9 cellular contexts compared by ENCODE assay signal in genomic region chr19:3368848-3369336, GRCh38. TPM values are rescaled to one million over a fixed set of nuclear protein-coding genes. Genes with fewer than 3 reads are reported as not detected.
DNase-seq lines count a peak whose midpoint lies in the region; ATAC-seq, FAIRE-seq and TF ChIP-seq lines count a peak whose summit lies in the region.
"Had no signal": no experiment of that assay in that cellular context is flagged by ENCODE, and none has a peak within 500 bp of the region (broad histone marks: within the 10 kb centered on the region; RNA-seq: fewer than 3 reads in every experiment).

No MANE protein-coding gene starts in this region.

- TF ChIP-seq CTCF in heart left ventricle (IDR thresholded peaks at IDR 0.05) (no peak), K562 (IDR thresholded peaks at IDR 0.05 in 2 of 3, conservative IDR thresholded peaks at IDR 0.05 in 1 of 3; ENCODE audit: insufficient read depth in 2 of 3, low read depth in 1 of 3, low read length in 3 of 3) (no peak), lower lobe of right lung (IDR thresholded peaks at IDR 0.05) (no peak)

- no peak for TF ChIP-seq RAD21 in K562 (CRISPR knock-in tag; conservative IDR thresholded peaks at IDR 0.05 in 1 of 2, IDR thresholded peaks at IDR 0.05 in 1 of 2)

- peaks cover 37% of the 10 kb centered on the region for H4K20me1 ChIP-seq in K562 (replicated peaks; ENCODE audit: control insufficient read depth, insufficient read depth, low read length)

- H3K9me1 ChIP-seq in K562 (ENCODE audit: control insufficient read depth, insufficient read depth, low read length) = peaks cover 3% of the 10 kb centered on the region

- peak; percentile 77 for FAIRE-seq in K562 (lab: Jason Lieb, UNC)
- FAIRE-seq: G401.6 had no signal

- no TSS peak for BruUV-seq in K562 (replicated peaks; lab: Mats Ljungman, UMichigan)

- POLR2A ChIA-PET in K562 (lab: Yijun Ruan, JAX) = interaction anchor here (1.0 kb wide), 1 partner anchor 9 kb away, joined by 5 read pairs; no protein-coding TSS in a partner anchor

- TF ChIP-seq POLR2A in heart left ventricle (IDR thresholded peaks at IDR 0.05) = no peak
- peak; percentile 61 for TF ChIP-seq POLR2A in K562 (conservative IDR thresholded peaks at IDR 0.05)

- no peaks in the 10 kb centered on the region for H3K9me3 ChIP-seq in heart left ventricle
- H3K9me3 ChIP-seq in K562 (replicated peaks; ENCODE audit: control insufficient read depth, insufficient read depth, low read depth, low read length) = no peaks in the 10 kb centered on the region
- H3K9me3 ChIP-seq in lower lobe of right lung = no peaks in the 10 kb centered on the region

- 37 to 48% (median 39%) methylated on average over 4 of the region's 4 CpGs for WGBS in heart left ventricle, 4 donors
- WGBS in K562 (ENCODE audit: insufficient coverage, low coverage, missing lambda C conversion rate) = 5% methylated on average over 3 of the region's 4 CpGs
- 26% methylated on average over 4 of the region's 4 CpGs for WGBS in urinary bladder

- H3K79me2 ChIP-seq in K562 (ENCODE audit: control insufficient read depth, insufficient read depth, low read length) = peaks cover 97% of the 10 kb centered on the region

- peaks cover 6 to 76% (median 39%) of the 10 kb centered on the region in 12 donors for H3K4me1 ChIP-seq in heart left ventricle
- peaks cover 59 to 86% of the 10 kb centered on the region in 2 experiments for H3K4me1 ChIP-seq in K562 (replicated peaks in 1 of 2; ENCODE audit: control insufficient read depth in 2 of 2, insufficient read depth in 2 of 2, low read length in 2 of 2)
- peaks cover 62% of the 10 kb centered on the region for H3K4me1 ChIP-seq in lower lobe of right lung
- no peaks in the 10 kb centered on the region for H3K4me1 ChIP-seq in urinary bladder (ENCODE audit: insufficient read depth)

- DNase-seq in heart left ventricle = no peak
- no peak for DNase-seq in left ventricle myocardium superior
- peak in 1 of 4 experiments; percentile 39 for DNase-seq in K562 (ENCODE audit: extremely low read depth in 1 of 4, low spot score in 3 of 4)
- DNase-seq in lower lobe of right lung = no peak
- no peak for DNase-seq in sciatic nerve (ENCODE audit: low spot score)

- peak overlapping the region; percentile 83 to 95 for H3K9ac ChIP-seq in K562 (ENCODE audit: insufficient read depth in 1 of 2, low read depth in 2 of 2, low read length in 2 of 2)

- no peak for ATAC-seq in heart left ventricle
- ATAC-seq in left ventricle myocardium superior = no peak
- no peak for ATAC-seq in K562
- ATAC-seq in lower lobe of right lung = no peak
- ATAC-seq in HG02981 (IDR thresholded peaks at IDR 0.05; ENCODE audit: unreplicated experiment) = no peak
- ATAC-seq in GM21737 (IDR thresholded peaks at IDR 0.05; ENCODE audit: unreplicated experiment) = no peak
- no peak for ATAC-seq in sciatic nerve

- peaks cover 0 to 4% (median 0%) of the 10 kb centered on the region in 9 donors for H3K36me3 ChIP-seq in heart left ventricle
- peaks cover 42% of the 10 kb centered on the region; the same call in 2 of the 3 replicates for H3K36me3 ChIP-seq in K562 (ENCODE audit: control insufficient read depth, insufficient read depth, low read length)
- peaks cover 3% of the 10 kb centered on the region for H3K36me3 ChIP-seq in lower lobe of right lung
- H3K36me3 ChIP-seq in urinary bladder (ENCODE audit: insufficient read depth) = no peaks in the 10 kb centered on the region

- in situ Hi-C loops in K562 (cut with MboI) = no loop called here

- H3K27me3 ChIP-seq in heart left ventricle = no peaks in the 10 kb centered on the region
- no peaks in the 10 kb centered on the region; a peak in 1 of 5 replicates for H3K27me3 ChIP-seq in K562 (ENCODE audit: control insufficient read depth in 2 of 2, insufficient read depth in 2 of 2, low read length in 2 of 2)
- no peaks in the 10 kb centered on the region for H3K27me3 ChIP-seq in lower lobe of right lung (ENCODE audit: low read depth)

- intact Hi-C loops in heart left ventricle (cut with DNase I) (loop anchor here in 3 of 10 donors (5.0 kb wide), 2 partner anchors 33 to 38 kb away; no protein-coding TSS in a partner anchor), left ventricle myocardium superior (cut with micrococcal nuclease) (loop anchor here (10.0 kb wide), 1 partner anchor 56 kb away; no protein-coding TSS in a partner anchor), K562 (cut with micrococcal nuclease) (no loop called here), lower lobe of right lung (cut with DNase I) (no loop called here), sciatic nerve (cut with DNase I) (no loop called here)

- peak overlapping the region; percentile 94 to 100 (median 97) for H3K27ac ChIP-seq in heart left ventricle
- peak overlapping the region; percentile 97 for H3K27ac ChIP-seq in K562 (ENCODE audit: extremely low read depth, low read depth, low read length)
- H3K27ac ChIP-seq in lower lobe of right lung = peak overlapping the region; percentile 91
- peak overlapping the region; percentile 76 for H3K27ac ChIP-seq in urinary bladder (ENCODE audit: low read depth)

- CTCF ChIA-PET in K562 (lab: Yijun Ruan, JAX; ENCODE audit: low intra/inter-chr PET ratio) = no interaction called here

- H3K4me3 ChIP-seq in heart left ventricle (peak overlapping the region; percentile 75 to 97 (median 82)), K562 (peak overlapping the region; percentile 73), lower lobe of right lung (peak overlapping the region; percentile 76), urinary bladder (ENCODE audit: low read depth, low read length) (peak overlapping the region; percentile 89)

- TF ChIP-seq EP300 in K562 (IDR thresholded peaks at IDR 0.05; ENCODE audit: low read length) = no peak

- peak overlapping the region; percentile 91 for H3K4me2 ChIP-seq in K562 (ENCODE audit: insufficient read depth, low read length)

- H2AFZ ChIP-seq in K562 (ENCODE audit: low read depth, low read length) = no peak overlapping the region

TF ChIP-seq in K562, 482 proteins besides CTCF, POLR2A, EP300 and RAD21 (continues in another document):
- TF ChIP-seq AFF4 (CRISPR knock-in tag; IDR thresholded peaks at IDR 0.05) (no peak), HDAC2 (IDR thresholded peaks at IDR 0.05) (peak; percentile 56; the same call in 1 of the 2 replicates), NCOR1 (IDR thresholded peaks at IDR 0.05) (0 out of 2 replicates have a peak, but pooled peaks have one; percentile 17), SUPT5H (IDR thresholded peaks at IDR 0.05) (peak; percentile 70; the same call in 1 of the 2 replicates), ZNF445 (CRISPR knock-in tag; IDR thresholded peaks at IDR 0.05; ENCODE audit: low read depth) (no peak), SNIP1 (IDR thresholded peaks at IDR 0.05; ENCODE audit: low read depth) (0 out of 2 replicates have a peak, but pooled peaks have one; percentile 7)

RNA-seq across cellular contexts. Expression of gene NFIC, which starts 2.5 kb away (rescaled TPM):
- total RNA-seq in heart left ventricle = 100 to 1,000 TPM; 107 to 267 (median 155) TPM
- polyA plus RNA-seq in heart left ventricle = 100 to 1,000 TPM; 159 to 192 TPM
- 178 TPM for total RNA-seq in left ventricle myocardium superior
- 66.4 and 156 TPM in 2 replicates for total RNA-seq in K562 (2011; cell fraction: chromatin; rRNA removed; ENCODE audit: low replicate concordance)
- total RNA-seq in K562 (2011; cell fraction: nucleolus; rRNA removed) = 56.2 and 56.5 TPM in 2 replicates
- 46.9 and 54.0 TPM in 2 replicates for total RNA-seq in K562 (2011; cell fraction: nucleoplasm; rRNA removed)
- total RNA-seq in K562 (2014; rRNA removed) = 14.1 and 15.7 TPM in 2 replicates
- total RNA-seq in K562 (2014; rRNA removed; fragmentation: Illumina TruSeq; extraction: Trizol) = 3.0 and 3.7 TPM in 2 replicates
- 6.9 and 8.4 TPM in 2 replicates for total RNA-seq in K562 (2015; rRNA removed; fragmentation: Illumina TruSeq; extraction: Trizol)
- total RNA-seq in K562 (2021) = 57.3 and 62.1 TPM in 2 replicates
- polyA plus RNA-seq in K562 (2011; rRNA removed) = 2.0 and 2.9 TPM in 2 replicates
- polyA plus RNA-seq in K562 (2011; cell fraction: cytosol; rRNA removed) = 1.8 and 2.6 TPM in 2 replicates
- polyA plus RNA-seq in K562 (2011; cell fraction: nucleus; rRNA removed) = 13.2 and 19.2 TPM in 2 replicates
- polyA plus RNA-seq in K562 (2012) = 20.3 and 20.4 TPM in 2 replicates
- 17.2 and 26.2 TPM in 2 replicates for polyA plus RNA-seq in K562 (2014; fragmentation: Illumina TruSeq; extraction: Trizol)
- polyA plus RNA-seq in K562 (2014; fragmentation: Nextera tagmentation; extraction: Ambion mirVana) = under 1 TPM; 0.71 to 0.99 TPM
- polyA plus RNA-seq in K562 (2014; rRNA removed) = 14.1 and 15.9 TPM in 2 replicates
- polyA minus RNA-seq in K562 (2011; rRNA and poly(A)+ RNA removed) = 4.0 and 4.7 TPM in 2 replicates
- 14.5 and 19.9 TPM in 2 replicates for polyA minus RNA-seq in K562 (2011; cell fraction: cytosol; rRNA and poly(A)+ RNA removed)
- polyA minus RNA-seq in K562 (2011; cell fraction: nucleus; rRNA and poly(A)+ RNA removed) = 16.6 and 19.5 TPM in 2 replicates
- 132 TPM for total RNA-seq in lower lobe of right lung
- total RNA-seq in urinary bladder = 26.4 TPM
- polyA plus RNA-seq in urinary bladder = 112 TPM
- 178 TPM for total RNA-seq in sciatic nerve
